Comparison of ENCODE assay signal across 7 cellular contexts in genomic region chr1:26278303-26278702, GRCh38. TPM values are rescaled to one million over a fixed set of nuclear protein-coding genes. Genes with fewer than 3 reads are reported as not detected.
DNase-seq lines count a peak whose midpoint lies in the region; ATAC-seq and TF ChIP-seq lines count a peak whose summit lies in the region.

No MANE protein-coding gene starts in this region.

- DNase-seq in HFFc6 = peak; percentile 62
- DNase-seq in activated T-cell treated with anti-CD3 and anti-CD28 coated beads, Interleukin-2, amount 50 U/mL, for 72 hours = no peak
- DNase-seq in foreskin keratinocyte = peak; percentile 90 to 92
- no peak for DNase-seq in stimulated activated naive CD8-positive, alpha-beta T cell treated with anti-CD3 and anti-CD28 coated beads, Interleukin-15, amount 100 ng/mL, for 72 hours
- no peak for DNase-seq in Kasumi-1 (lab: John Stamatoyannopoulos, UW)
- DNase-seq in NCI-H2171 (lab: John Stamatoyannopoulos, UW) = no peak

- peaks cover 3% of the 10 kb centered on the region for H3K27me3 Mint-ChIP-seq in HFFc6 (ENCODE audit: insufficient read depth)
- H3K27me3 Mint-ChIP-seq in activated T-cell treated with anti-CD3 and anti-CD28 coated beads, Interleukin-2, amount 50 U/mL, for 72 hours (ENCODE audit: low read depth) = no peaks in the 10 kb centered on the region
- H3K27me3 Mint-ChIP-seq in stimulated activated naive CD8-positive, alpha-beta T cell treated with anti-CD3 and anti-CD28 coated beads, Interleukin-15, amount 100 ng/mL, for 72 hours = no peaks in the 10 kb centered on the region

- H3K9me3 Mint-ChIP-seq in HFFc6 = no peaks in the 10 kb centered on the region
- no peaks in the 10 kb centered on the region for H3K9me3 Mint-ChIP-seq in activated T-cell treated with anti-CD3 and anti-CD28 coated beads, Interleukin-2, amount 50 U/mL, for 72 hours
- H3K9me3 Mint-ChIP-seq in stimulated activated naive CD8-positive, alpha-beta T cell treated with anti-CD3 and anti-CD28 coated beads, Interleukin-15, amount 100 ng/mL, for 72 hours = no peaks in the 10 kb centered on the region

- peaks cover 42% of the 10 kb centered on the region for H3K4me1 ChIP-seq in foreskin keratinocyte

- peaks cover 86% of the 10 kb centered on the region for H3K4me1 Mint-ChIP-seq in HFFc6 (ENCODE audit: low read depth)
- H3K4me1 Mint-ChIP-seq in activated T-cell treated with anti-CD3 and anti-CD28 coated beads, Interleukin-2, amount 50 U/mL, for 72 hours (ENCODE audit: low read depth) = peaks cover 89% of the 10 kb centered on the region
- H3K4me1 Mint-ChIP-seq in stimulated activated naive CD8-positive, alpha-beta T cell treated with anti-CD3 and anti-CD28 coated beads, Interleukin-15, amount 100 ng/mL, for 72 hours = peaks cover 86% of the 10 kb centered on the region

- no peak for TF ChIP-seq CTCF in HFFc6 (IDR thresholded peaks at IDR 0.05)
- no peak for TF ChIP-seq CTCF in foreskin keratinocyte (conservative IDR thresholded peaks at IDR 0.05)

- peak overlapping the region; percentile 98 for H3K27ac ChIP-seq in foreskin keratinocyte

- H3K27ac Mint-ChIP-seq in HFFc6 = peak overlapping the region; percentile 97
- peak overlapping the region; percentile 92 for H3K27ac Mint-ChIP-seq in activated T-cell treated with anti-CD3 and anti-CD28 coated beads, Interleukin-2, amount 50 U/mL, for 72 hours
- H3K27ac Mint-ChIP-seq in stimulated activated naive CD8-positive, alpha-beta T cell treated with anti-CD3 and anti-CD28 coated beads, Interleukin-15, amount 100 ng/mL, for 72 hours = peak overlapping the region; percentile 69 to 83

- peaks cover 34% of the 10 kb centered on the region for H3K36me3 Mint-ChIP-seq in HFFc6 (ENCODE audit: low read depth)
- peaks cover 2 to 16% of the 10 kb centered on the region in 2 donors for H3K36me3 Mint-ChIP-seq in activated T-cell treated with anti-CD3 and anti-CD28 coated beads, Interleukin-2, amount 50 U/mL, for 72 hours (ENCODE audit: insufficient read depth in 2 of 2)

- ATAC-seq in activated T-cell treated with anti-CD3 and anti-CD28 coated beads, Interleukin-2, amount 50 U/mL, for 72 hours (replicated peaks in 1 of 2) = no peak
- ATAC-seq in foreskin keratinocyte (peak; percentile 32), GM21529 (IDR thresholded peaks at IDR 0.05; ENCODE audit: unreplicated experiment) (no peak)
- no peak for ATAC-seq in stimulated activated naive CD8-positive, alpha-beta T cell treated with anti-CD3 and anti-CD28 coated beads, Interleukin-15, amount 100 ng/mL, for 72 hours

- H3K4me3 Mint-ChIP-seq in HFFc6 = peak overlapping the region; percentile 53
- peak overlapping the region in 1 of 2 donors; percentile 41 for H3K4me3 Mint-ChIP-seq in activated T-cell treated with anti-CD3 and anti-CD28 coated beads, Interleukin-2, amount 50 U/mL, for 72 hours
- peak overlapping the region; percentile 75 to 91 for H3K4me3 Mint-ChIP-seq in stimulated activated naive CD8-positive, alpha-beta T cell treated with anti-CD3 and anti-CD28 coated beads, Interleukin-15, amount 100 ng/mL, for 72 hours

- no peaks in the 10 kb centered on the region for H3K27me3 ChIP-seq in foreskin keratinocyte

RNA-seq across cellular contexts. Expression of gene SH3BGRL3, which starts 1.6 kb away (rescaled TPM):
- total RNA-seq in HFFc6 (2021; fragmentation: NEBNext Ultra II Directional; extraction: Animal tissue kit (Norgen Biotek cat#: 25700)) = 100 to 1,000 TPM; 731 to 914 (median 779) TPM
- 100 to 1,000 TPM; 148 to 165 TPM for total RNA-seq in activated T-cell treated with anti-CD3 and anti-CD28 coated beads, Interleukin-2, amount 50 U/mL, for 72 hours
- 194 and 196 TPM in 2 replicates for total RNA-seq in foreskin keratinocyte
- polyA plus RNA-seq in foreskin keratinocyte = 543 and 549 TPM in 2 replicates

RNA-seq across cellular contexts. Expression of gene UBXN11, which starts 28.1 kb away (rescaled TPM):
- 10 to 100 TPM in 4 of 6 experiments, 1 to 10 TPM in 2; 9.5 to 11.9 (median 10.5) TPM for total RNA-seq in HFFc6 (2021; fragmentation: NEBNext Ultra II Directional; extraction: Animal tissue kit (Norgen Biotek cat#: 25700))
- 10 to 100 TPM; 19.1 to 19.3 TPM for total RNA-seq in activated T-cell treated with anti-CD3 and anti-CD28 coated beads, Interleukin-2, amount 50 U/mL, for 72 hours
- 5.6 and 9.9 TPM in 2 replicates for total RNA-seq in foreskin keratinocyte
- polyA plus RNA-seq in foreskin keratinocyte = 12.4 and 13.3 TPM in 2 replicates

RNA-seq across cellular contexts. Expression of gene CD52, which starts 39.5 kb away (rescaled TPM):
- not detected for total RNA-seq in HFFc6 (2021; fragmentation: NEBNext Ultra II Directional; extraction: Animal tissue kit (Norgen Biotek cat#: 25700))
- total RNA-seq in activated T-cell treated with anti-CD3 and anti-CD28 coated beads, Interleukin-2, amount 50 U/mL, for 72 hours = 100 to 1,000 TPM; 213 to 245 TPM
- 0.25 TPM in 1 of 2 replicates, not detected in the other for total RNA-seq in foreskin keratinocyte
- 0.18 and 0.36 TPM in 2 replicates for polyA plus RNA-seq in foreskin keratinocyte

RNA-seq across cellular contexts. Expression of gene CEP85, which starts 44.3 kb away (rescaled TPM):
- 1 to 10 TPM; 4.9 to 8.6 (median 8.4) TPM for total RNA-seq in HFFc6 (2021; fragmentation: NEBNext Ultra II Directional; extraction: Animal tissue kit (Norgen Biotek cat#: 25700))
- total RNA-seq in activated T-cell treated with anti-CD3 and anti-CD28 coated beads, Interleukin-2, amount 50 U/mL, for 72 hours = 10 to 100 TPM; 30.8 to 34.6 TPM
- total RNA-seq in foreskin keratinocyte = 18.9 and 22.2 TPM in 2 replicates
- 9.7 and 12.0 TPM in 2 replicates for polyA plus RNA-seq in foreskin keratinocyte

Comparison
In these comparisons a context has a peak if more than half of its experiments do, and no peak if none do; other contexts are left out.
1. DNase-seq: peak in HFFc6 (single experiment) and foreskin keratinocyte (2 of 2); none in activated T-cell treated with anti-CD3 and anti-CD28 coated beads, Interleukin-2, amount 50 U/mL, for 72 hours (0 of 2), stimulated activated naive CD8-positive, alpha-beta T cell treated with anti-CD3 and anti-CD28 coated beads, Interleukin-15, amount 100 ng/mL, for 72 hours (0 of 2), Kasumi-1 (0 of 2) and NCI-H2171 (single experiment).
2. RNA of gene CD52, which starts 39.5 kb away (total RNA-seq): 213 to 245 TPM in activated T-cell treated with anti-CD3 and anti-CD28 coated beads, Interleukin-2, amount 50 U/mL, for 72 hours; 0.25 TPM in foreskin keratinocyte and not detected in HFFc6; every median in the first group is over 100 times any median in the second.
3. Peak in every context shown above with its lines, with median percentiles within 50 percentile points of each other: H3K27ac Mint-ChIP-seq.